Comparison of ENCODE assay signal across 8 cellular contexts in genomic region chr1:153535664-153536585, GRCh38.
DNase-seq lines count a peak whose midpoint lies in the region; ATAC-seq and TF ChIP-seq lines count a peak whose summit lies in the region.

S100A6 (minus strand) TSS chr1:153535991; CDS start chr1:153535339, 652 bp downstream.

- DNase-seq in 8988T (peak; percentile 51), NCI-H2227 treated with DMSO at 0.1 percent for 48 hours (lab: John Stamatoyannopoulos, UW) (peak; percentile 42), coronary artery (ENCODE audit: low spot score) (peak; percentile 96), left kidney (ENCODE audit: low read depth, low spot score) (peak; percentile 86)
- DNase-seq in activated CD4-positive, alpha-beta T cell treated with anti-CD3 and anti-CD28 coated beads, Interleukin-2, amount 50 U/mL, for 48 hours = peak; percentile 81 to 86
- peak; percentile 48 to 74 (median 66) for DNase-seq in stimulated activated CD4-positive, alpha-beta T cell treated with anti-CD3 and anti-CD28 coated beads, Interleukin-1b, Interleukin-23, amount 100 ng/mL, for 24 hours (ENCODE audit: low read depth in 4 of 4, low spot score in 1 of 4)

- peak within 1 kb of the TSS; percentile 90 for H3K4me3 ChIP-seq in coronary artery

- TF ChIP-seq CTCF in coronary artery (IDR thresholded peaks at IDR 0.05) = no peak

- peak within 1 kb of the TSS; percentile 98 to 99 for H3K27ac ChIP-seq in coronary artery

- ATAC-seq in GM18909 (IDR thresholded peaks at IDR 0.05; ENCODE audit: poor library complexity, unreplicated experiment) = peak; percentile 46
- ATAC-seq in HG03097 (IDR thresholded peaks at IDR 0.05; ENCODE audit: low FRiP score, unreplicated experiment) = no peak

Comparison
In these comparisons a context has a peak if more than half of its experiments do, and no peak if none do; other contexts are left out.
1. DNase-seq: peak in every context shown above with its lines; median percentile 96 in coronary artery; 86 in left kidney; 84 in activated CD4-positive, alpha-beta T cell treated with anti-CD3 and anti-CD28 coated beads, Interleukin-2, amount 50 U/mL, for 48 hours; 66 in stimulated activated CD4-positive, alpha-beta T cell treated with anti-CD3 and anti-CD28 coated beads, Interleukin-1b, Interleukin-23, amount 100 ng/mL, for 24 hours; 51 in 8988T; 42 in NCI-H2227 treated with DMSO at 0.1 percent for 48 hours.